9 cellular contexts compared by ENCODE assay signal in the genomic region with DNA sequence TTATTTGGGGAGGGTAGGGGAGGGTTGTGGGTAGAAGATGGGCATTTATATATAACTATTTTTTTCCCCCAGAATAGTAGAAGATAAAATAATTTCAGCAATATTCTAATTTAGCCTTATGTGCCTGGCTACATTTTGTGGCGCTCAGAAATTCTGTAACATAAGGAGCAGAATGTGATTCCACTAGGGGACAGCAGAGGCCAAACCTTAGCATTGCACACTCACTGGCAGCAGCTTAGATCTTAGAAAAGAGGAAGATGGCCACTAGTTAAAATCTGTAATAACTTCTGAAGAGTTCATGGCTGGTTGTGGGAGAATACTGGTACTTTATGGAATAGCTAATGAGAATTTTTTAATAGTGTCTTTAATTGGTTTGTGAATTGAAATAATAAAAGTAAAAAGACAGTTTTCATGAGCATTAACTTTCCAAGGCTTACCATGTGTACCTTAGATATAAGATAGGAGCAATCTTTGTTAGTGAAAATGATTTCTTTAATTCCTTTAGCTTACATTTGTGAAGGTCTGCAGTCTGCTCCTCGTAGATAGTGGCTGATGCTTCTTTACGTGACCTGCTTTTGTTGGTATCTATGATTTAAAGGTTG. TPM values are rescaled to one million over a fixed set of nuclear protein-coding genes. Genes with fewer than 3 reads are reported as not detected.
DNase-seq lines count a peak whose midpoint lies in the region; ATAC-seq and TF ChIP-seq lines count a peak whose summit lies in the region.
"Had no signal": no experiment of that assay in that cellular context is flagged by ENCODE, and none has a peak within 500 bp of the region (broad histone marks: within the 10 kb centered on the region; RNA-seq: fewer than 3 reads in every experiment).

No MANE protein-coding gene starts in this region.

- H2AFZ ChIP-seq in osteoblast (ENCODE audit: low read length) = no peak overlapping the region

- H4K20me1 ChIP-seq in osteoblast (ENCODE audit: insufficient read depth, low read length) = no peaks in the 10 kb centered on the region

- POLR2A ChIA-PET in activated CD4-positive, alpha-beta memory T cell treated with anti-CD3 and anti-CD28 coated beads for 36 hours (lab: Charles Lee) = interaction anchor here (0.8 kb wide), 1 partner anchor 176 kb away, joined by 3 read pairs; no protein-coding TSS in a partner anchor

- H3K27ac Mint-ChIP-seq in activated CD4-positive, alpha-beta memory T cell treated with anti-CD3 and anti-CD28 coated beads for 36 hours = no peak overlapping the region

- CTCF ChIA-PET in activated CD4-positive, alpha-beta memory T cell treated with anti-CD3 and anti-CD28 coated beads for 36 hours (lab: Charles Lee) = interaction anchor here (0.7 to 4.1 kb wide), 13 partner anchors 10 to 362 kb away, joined by 3 to 36 read pairs (median 4); partner anchors contain the start of gene DDX10

- no peaks in the 10 kb centered on the region for H3K27me3 ChIP-seq in foreskin keratinocyte
- H3K27me3 ChIP-seq in osteoblast (ENCODE audit: insufficient read depth, low read length) = no peaks in the 10 kb centered on the region

- peaks cover 2% of the 10 kb centered on the region for H3K4me1 Mint-ChIP-seq in activated CD4-positive, alpha-beta memory T cell treated with anti-CD3 and anti-CD28 coated beads for 36 hours (ENCODE audit: low read depth)
- H3K4me1 Mint-ChIP-seq: central memory CD8-positive, alpha-beta T cell had no signal

- intact Hi-C loops in activated CD4-positive, alpha-beta memory T cell treated with anti-CD3 and anti-CD28 coated beads for 36 hours (cut with micrococcal nuclease) = loop anchor here (1.0 to 10.0 kb wide), 3 partner anchors 36 to 997 kb away; no protein-coding TSS in a partner anchor

- no peaks in the 10 kb centered on the region for H3K79me2 ChIP-seq in osteoblast (ENCODE audit: insufficient read depth, low read length)

- H3K27me3 Mint-ChIP-seq in activated CD4-positive, alpha-beta memory T cell treated with anti-CD3 and anti-CD28 coated beads for 36 hours = no peaks in the 10 kb centered on the region
- H3K27me3 Mint-ChIP-seq: central memory CD8-positive, alpha-beta T cell had no signal

- no peaks in the 10 kb centered on the region for H3K9me3 ChIP-seq in osteoblast (ENCODE audit: low read depth, low read length)

- H3K4me2 ChIP-seq in osteoblast (ENCODE audit: insufficient read depth, low read length) = no peak overlapping the region

- H3K36me3 ChIP-seq in osteoblast (ENCODE audit: insufficient read depth, low read length) = peaks cover 8% of the 10 kb centered on the region

- no peaks in the 10 kb centered on the region for H3K9me3 Mint-ChIP-seq in activated CD4-positive, alpha-beta memory T cell treated with anti-CD3 and anti-CD28 coated beads for 36 hours
- H3K9me3 Mint-ChIP-seq: central memory CD8-positive, alpha-beta T cell had no signal

- H3K4me1 ChIP-seq in foreskin keratinocyte = peaks cover 25% of the 10 kb centered on the region
- peaks cover 19% of the 10 kb centered on the region for H3K4me1 ChIP-seq in osteoblast (ENCODE audit: insufficient read depth, low read length)

- DNase-seq in DMS153 treated with DMSO at 0.1 percent for 48 hours (lab: John Stamatoyannopoulos, UW; ENCODE audit: unreplicated experiment) (peak; percentile 39), NCI-H510A (lab: John Stamatoyannopoulos, UW) (peak; percentile 8), foreskin keratinocyte (peak; percentile 16 to 69), osteoblast (ENCODE audit: insufficient read length, low spot score, missing footprints) (no peak)
- DNase-seq in activated CD4-positive, alpha-beta memory T cell treated with anti-CD3 and anti-CD28 coated beads for 36 hours = peak; percentile 58
- no peak for DNase-seq in activated CD8-positive, alpha-beta memory T cell treated with anti-CD3 and anti-CD28 coated beads, Interleukin-2, amount 50 U/mL, for 48 hours

- no peak overlapping the region for H3K4me3 ChIP-seq in osteoblast (ENCODE audit: insufficient read depth, low read length)

- H3K27ac ChIP-seq in foreskin keratinocyte = peak overlapping the region; percentile 44
- H3K27ac ChIP-seq in osteoblast (ENCODE audit: low read depth, low read length) = no peak overlapping the region

- H3K4me3 Mint-ChIP-seq in activated CD4-positive, alpha-beta memory T cell treated with anti-CD3 and anti-CD28 coated beads for 36 hours = no peak overlapping the region
- H3K4me3 Mint-ChIP-seq: central memory CD8-positive, alpha-beta T cell had no signal

- TF ChIP-seq CTCF in foreskin keratinocyte (conservative IDR thresholded peaks at IDR 0.05) (peak; percentile 98), osteoblast (IDR thresholded peaks at IDR 0.05; ENCODE audit: extremely low read depth, low read depth, low read length) (peak; percentile 98)

- peaks cover 37% of the 10 kb centered on the region for H3K36me3 Mint-ChIP-seq in activated CD4-positive, alpha-beta memory T cell treated with anti-CD3 and anti-CD28 coated beads for 36 hours

- ATAC-seq in GM19372 (IDR thresholded peaks at IDR 0.05; ENCODE audit: low read depth, unreplicated experiment) = peak; percentile 82
- peak; percentile 80 for ATAC-seq in HG03432 (IDR thresholded peaks at IDR 0.05; ENCODE audit: unreplicated experiment)
- peak; percentile 66 for ATAC-seq in foreskin keratinocyte

RNA-seq across cellular contexts. Expression of gene DDX10, which starts 33.1 kb away (rescaled TPM):
- 10 to 100 TPM; 34.8 to 37.7 TPM for total RNA-seq in activated CD4-positive, alpha-beta memory T cell treated with anti-CD3 and anti-CD28 coated beads for 36 hours
- total RNA-seq in foreskin keratinocyte (28.6 and 31.0 TPM in 2 replicates), osteoblast (16.6 and 17.1 TPM in 2 replicates)
- 27.4 and 31.9 TPM in 2 replicates for polyA plus RNA-seq in foreskin keratinocyte

Comparison
In these comparisons a context has a peak if more than half of its experiments do, and no peak if none do; other contexts are left out.
1. DNase-seq: peak in DMS153 treated with DMSO at 0.1 percent for 48 hours (single experiment), NCI-H510A (single experiment), activated CD4-positive, alpha-beta memory T cell treated with anti-CD3 and anti-CD28 coated beads for 36 hours (single experiment) and foreskin keratinocyte (2 of 2); none in osteoblast (single experiment) and activated CD8-positive, alpha-beta memory T cell treated with anti-CD3 and anti-CD28 coated beads, Interleukin-2, amount 50 U/mL, for 48 hours (single experiment).
2. Peak in every context shown above with its lines, with median percentiles within 50 percentile points of each other: ATAC-seq.